ENCODE assay signal across 7 cellular contexts in the genomic region with DNA sequence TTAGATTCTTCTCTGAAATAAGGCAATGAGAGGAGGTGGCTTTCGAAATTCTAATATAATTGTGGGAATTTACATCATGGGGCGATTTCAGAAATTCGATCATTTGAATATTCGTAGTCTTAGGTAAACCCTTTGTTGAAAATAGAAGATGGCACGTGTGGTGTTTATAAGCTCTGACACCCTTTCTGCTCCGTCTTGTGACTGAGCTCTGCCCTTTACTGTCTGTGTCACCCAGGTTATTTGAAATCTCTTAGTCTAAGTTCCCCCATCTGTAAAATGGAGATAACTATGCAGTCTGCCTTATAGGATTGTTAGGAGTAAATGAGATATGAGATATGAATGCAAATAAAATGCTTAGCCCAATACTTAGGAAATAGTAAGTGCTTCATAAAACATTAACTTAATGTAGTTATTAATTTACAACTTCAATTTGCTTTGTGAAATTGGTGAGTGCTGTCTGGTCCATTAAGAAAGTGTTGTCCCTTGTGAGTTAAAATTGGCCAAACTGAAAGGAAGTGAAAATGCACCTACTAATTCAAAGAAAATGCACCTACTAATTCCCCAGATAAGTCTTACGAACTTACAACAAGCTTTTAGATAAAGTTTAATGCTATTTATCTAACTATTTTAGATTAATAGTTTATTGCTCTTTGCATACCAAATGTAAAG. TPM values are rescaled to one million over a fixed set of nuclear protein-coding genes. Genes with fewer than 3 reads are reported as not detected.
A peak's percentile ranks its signal among the peaks of the same experiment; 100 is the strongest.
DNase-seq lines count a peak whose midpoint lies in the region; ATAC-seq and TF ChIP-seq lines count a peak whose summit lies in the region.

No MANE protein-coding gene starts in this region.

- H3K4me3 ChIP-seq in HUES64 (ENCODE audit: low read length), result peak overlapping the region; percentile 67
- H3K4me3 ChIP-seq in coronary artery, result peak overlapping the region; percentile 85
- peak overlapping the region; percentile 51 to 64 for H3K4me3 ChIP-seq in neutrophil (ENCODE audit: low read depth in 1 of 2, low read length in 1 of 2)

- H3K27me3 ChIP-seq in HUES64 (ENCODE audit: insufficient read depth, low read length) (peaks cover 42% of the 10 kb centered on the region), neutrophil (peaks cover 50% of the 10 kb centered on the region)

- H3K9me3 ChIP-seq in HUES64 (ENCODE audit: insufficient read depth, low read depth, low read length), result no peaks in the 10 kb centered on the region
- H3K9me3 ChIP-seq in neutrophil, result no peaks in the 10 kb centered on the region

- no peak for DNase-seq in coronary artery (ENCODE audit: low spot score)
- no peak for DNase-seq in epidermal melanocyte (ENCODE audit: insufficient read length, low spot score)
- DNase-seq in caudate nucleus (lab: John Stamatoyannopoulos, UW), result no peak

- H3K4me1 ChIP-seq in HUES64 (ENCODE audit: insufficient read depth, low read length) (peaks cover 24% of the 10 kb centered on the region), neutrophil (ENCODE audit: control insufficient read depth in 1 of 2, insufficient read depth in 1 of 2, low read depth in 1 of 2, low read length in 1 of 2) (peaks cover 13 to 23% of the 10 kb centered on the region in 2 experiments)

- H3K36me3 ChIP-seq in HUES64 (ENCODE audit: insufficient read depth, low read length) (no peaks in the 10 kb centered on the region), neutrophil (no peaks in the 10 kb centered on the region)

- WGBS in HUES64, result 30% methylated on average over 6 of the region's 7 CpGs

- peak overlapping the region; percentile 86; the same call in 1 of the 2 replicates for H3K9ac ChIP-seq in HUES64 (ENCODE audit: low read depth, low read length)

- no peak for TF ChIP-seq CTCF in coronary artery (IDR thresholded peaks at IDR 0.05)
- no peak for TF ChIP-seq CTCF in neutrophil (IDR thresholded peaks at IDR 0.05)

- H3K27ac ChIP-seq in HUES64 (ENCODE audit: low read depth, low read length), result no peak overlapping the region
- H3K27ac ChIP-seq in coronary artery, result no peak overlapping the region
- no peak overlapping the region for H3K27ac ChIP-seq in neutrophil
- no peak overlapping the region for H3K27ac ChIP-seq in caudate nucleus (ENCODE audit: low read depth, low read length)

- ATAC-seq in GM18511 (IDR thresholded peaks at IDR 0.05; ENCODE audit: unreplicated experiment) (peak; percentile 25), HG02840 (IDR thresholded peaks at IDR 0.05; ENCODE audit: low FRiP score, unreplicated experiment) (no peak)

RNA-seq across cellular contexts. Expression of a gene that starts 1.6 kb away (rescaled TPM):
- 10.0 TPM for polyA plus RNA-seq in HUES64 (2013, experiment 1 of 2)
- 8.1 TPM for polyA plus RNA-seq in HUES64 (2013, experiment 2 of 2)
